ENCODE assay signal across 1 cellular context in the genomic region with DNA sequence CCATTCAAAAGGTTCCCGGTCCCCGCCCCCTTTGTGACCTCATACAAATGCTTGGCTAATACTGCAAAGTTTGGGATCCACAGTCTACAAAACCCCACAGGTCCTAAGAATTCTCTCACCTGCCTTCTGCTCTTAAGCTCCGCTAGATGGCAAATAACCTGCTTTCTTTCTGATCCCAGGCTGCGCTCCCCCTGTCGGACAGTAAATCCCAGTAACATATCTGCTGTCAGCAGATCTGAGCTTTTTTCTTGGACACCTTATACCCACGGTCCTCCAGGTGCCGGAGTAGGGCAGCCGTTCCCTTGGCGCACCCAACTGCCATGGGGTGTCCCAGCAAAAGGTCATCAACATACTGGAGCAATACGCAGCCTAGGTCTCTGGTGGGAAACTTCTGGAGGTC.
TF ChIP-seq lines count a peak whose summit lies in the region.

No MANE protein-coding gene starts in this region.

TF ChIP-seq in GM23338, 12 proteins besides CTCF, POLR2A, EP300 and RAD21 (continued from another document):
- TF ChIP-seq, protein P1, sequence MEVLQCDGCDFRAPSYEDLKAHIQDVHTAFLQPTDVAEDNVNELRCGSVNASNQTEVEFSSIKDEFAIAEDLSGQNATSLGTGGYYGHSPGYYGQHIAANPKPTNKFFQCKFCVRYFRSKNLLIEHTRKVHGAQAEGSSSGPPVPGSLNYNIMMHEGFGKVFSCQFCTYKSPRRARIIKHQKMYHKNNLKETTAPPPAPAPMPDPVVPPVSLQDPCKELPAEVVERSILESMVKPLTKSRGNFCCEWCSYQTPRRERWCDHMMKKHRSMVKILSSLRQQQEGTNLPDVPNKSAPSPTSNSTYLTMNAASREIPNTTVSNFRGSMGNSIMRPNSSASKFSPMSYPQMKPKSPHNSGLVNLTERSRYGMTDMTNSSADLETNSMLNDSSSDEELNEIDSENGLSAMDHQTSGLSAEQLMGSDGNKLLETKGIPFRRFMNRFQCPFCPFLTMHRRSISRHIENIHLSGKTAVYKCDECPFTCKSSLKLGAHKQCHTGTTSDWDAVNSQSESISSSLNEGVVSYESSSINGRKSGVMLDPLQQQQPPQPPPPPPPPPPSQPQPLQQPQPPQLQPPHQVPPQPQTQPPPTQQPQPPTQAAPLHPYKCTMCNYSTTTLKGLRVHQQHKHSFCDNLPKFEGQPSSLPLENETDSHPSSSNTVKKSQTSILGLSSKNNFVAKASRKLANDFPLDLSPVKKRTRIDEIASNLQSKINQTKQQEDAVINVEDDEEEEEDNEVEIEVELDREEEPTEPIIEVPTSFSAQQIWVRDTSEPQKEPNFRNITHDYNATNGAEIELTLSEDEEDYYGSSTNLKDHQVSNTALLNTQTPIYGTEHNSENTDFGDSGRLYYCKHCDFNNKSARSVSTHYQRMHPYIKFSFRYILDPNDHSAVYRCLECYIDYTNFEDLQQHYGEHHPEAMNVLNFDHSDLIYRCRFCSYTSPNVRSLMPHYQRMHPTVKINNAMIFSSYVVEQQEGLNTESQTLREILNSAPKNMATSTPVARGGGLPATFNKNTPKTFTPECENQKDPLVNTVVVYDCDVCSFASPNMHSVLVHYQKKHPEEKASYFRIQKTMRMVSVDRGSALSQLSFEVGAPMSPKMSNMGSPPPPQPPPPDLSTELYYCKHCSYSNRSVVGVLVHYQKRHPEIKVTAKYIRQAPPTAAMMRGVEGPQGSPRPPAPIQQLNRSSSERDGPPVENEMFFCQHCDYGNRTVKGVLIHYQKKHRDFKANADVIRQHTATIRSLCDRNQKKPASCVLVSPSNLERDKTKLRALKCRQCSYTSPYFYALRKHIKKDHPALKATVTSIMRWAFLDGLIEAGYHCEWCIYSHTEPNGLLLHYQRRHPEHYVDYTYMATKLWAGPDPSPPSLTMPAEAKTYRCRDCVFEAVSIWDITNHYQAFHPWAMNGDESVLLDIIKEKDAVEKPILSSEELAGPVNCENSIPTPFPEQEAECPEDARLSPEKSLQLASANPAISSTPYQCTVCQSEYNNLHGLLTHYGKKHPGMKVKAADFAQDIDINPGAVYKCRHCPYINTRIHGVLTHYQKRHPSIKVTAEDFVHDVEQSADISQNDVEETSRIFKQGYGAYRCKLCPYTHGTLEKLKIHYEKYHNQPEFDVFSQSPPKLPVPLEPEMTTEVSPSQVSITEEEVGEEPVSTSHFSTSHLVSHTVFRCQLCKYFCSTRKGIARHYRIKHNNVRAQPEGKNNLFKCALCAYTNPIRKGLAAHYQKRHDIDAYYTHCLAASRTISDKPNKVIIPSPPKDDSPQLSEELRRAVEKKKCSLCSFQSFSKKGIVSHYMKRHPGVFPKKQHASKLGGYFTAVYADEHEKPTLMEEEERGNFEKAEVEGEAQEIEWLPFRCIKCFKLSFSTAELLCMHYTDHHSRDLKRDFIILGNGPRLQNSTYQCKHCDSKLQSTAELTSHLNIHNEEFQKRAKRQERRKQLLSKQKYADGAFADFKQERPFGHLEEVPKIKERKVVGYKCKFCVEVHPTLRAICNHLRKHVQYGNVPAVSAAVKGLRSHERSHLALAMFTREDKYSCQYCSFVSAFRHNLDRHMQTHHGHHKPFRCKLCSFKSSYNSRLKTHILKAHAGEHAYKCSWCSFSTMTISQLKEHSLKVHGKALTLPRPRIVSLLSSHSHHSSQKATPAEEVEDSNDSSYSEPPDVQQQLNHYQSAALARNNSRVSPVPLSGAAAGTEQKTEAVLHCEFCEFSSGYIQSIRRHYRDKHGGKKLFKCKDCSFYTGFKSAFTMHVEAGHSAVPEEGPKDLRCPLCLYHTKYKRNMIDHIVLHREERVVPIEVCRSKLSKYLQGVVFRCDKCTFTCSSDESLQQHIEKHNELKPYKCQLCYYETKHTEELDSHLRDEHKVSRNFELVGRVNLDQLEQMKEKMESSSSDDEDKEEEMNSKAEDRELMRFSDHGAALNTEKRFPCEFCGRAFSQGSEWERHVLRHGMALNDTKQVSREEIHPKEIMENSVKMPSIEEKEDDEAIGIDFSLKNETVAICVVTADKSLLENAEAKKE (CRISPR knock-in tag; IDR thresholded peaks at IDR 0.05) = no peak
- TF ChIP-seq POLR2AphosphoS5 (IDR thresholded peaks at IDR 0.05; ENCODE audit: low read depth) = no peak
